ENCODE assay signal across 35 cellular contexts in genomic region chr5:135079760-135080159, GRCh38. TPM values are rescaled to one million over a fixed set of nuclear protein-coding genes. Genes with fewer than 3 reads are reported as not detected.
"Had no signal": no experiment of that assay in that cellular context is flagged by ENCODE, and none has a peak within 500 bp of the region (broad histone marks: within the 10 kb centered on the region; RNA-seq: fewer than 3 reads in every experiment).

No MANE protein-coding gene starts in this region.

- H3K4me2 ChIP-seq: PC-9 had no signal

- H3K4me3 ChIP-seq: adrenal gland, body of pancreas, breast epithelium, MG63, PC-9, SJCRH30, SK-N-MC had no signal

- H3K36me3 ChIP-seq: adrenal gland, breast epithelium, SJCRH30 had no signal

- H3K9me3 ChIP-seq: adrenal gland, body of pancreas had no signal

- H3K27ac Mint-ChIP-seq: activated CD4-positive, alpha-beta T cell treated with anti-CD3 and anti-CD28 coated beads, Interleukin-2, amount 10 ng/mL, durations not matched to agents 24 days and 14 days; activated CD8-positive, alpha-beta T cell treated with anti-CD3 and anti-CD28 coated beads for 36 hours; activated naive CD4-positive, alpha-beta T cell treated with anti-CD3 and anti-CD28 coated beads, Interleukin-2, amount 50 U/mL, for 72 hours; activated T-helper 1 cell treated with anti-CD3 and anti-CD28 coated beads, Interleukin-12 subunit alpha, Interleukin-12 subunit beta, Interleukin-2, Interleukin-4 antibody, amounts not matched to agents 30 ng/mL and 10 ng/mL and 1 ng/mL, durations not matched to agents 14 hours and 24 hours and 36 hours; T-helper 2 cell treated with Interferon-gamma antibody and Interleukin-4, amounts not matched to agents 5 μg/mL and 100 μg/mL, for 36 hours had no signal

- H3K4me3 Mint-ChIP-seq: activated CD4-positive, alpha-beta T cell treated with anti-CD3 and anti-CD28 coated beads, Interleukin-2, amount 10 ng/mL, durations not matched to agents 24 days and 14 days; activated CD8-positive, alpha-beta T cell treated with anti-CD3 and anti-CD28 coated beads for 36 hours; activated T-helper 1 cell treated with anti-CD3 and anti-CD28 coated beads, Interleukin-12 subunit alpha, Interleukin-12 subunit beta, Interleukin-2, Interleukin-4 antibody, amounts not matched to agents 30 ng/mL and 10 ng/mL and 1 ng/mL, durations not matched to agents 14 hours and 24 hours and 36 hours; T-helper 2 cell treated with Interferon-gamma antibody and Interleukin-4, amounts not matched to agents 5 μg/mL and 100 μg/mL, for 36 hours had no signal

- FAIRE-seq: astrocyte, RCC 7860, TTC549 had no signal

- H3K27me3 ChIP-seq: adrenal gland, body of pancreas, breast epithelium, MG63, SJCRH30 had no signal

- H3K4me1 Mint-ChIP-seq: activated CD4-positive, alpha-beta T cell treated with anti-CD3 and anti-CD28 coated beads, Interleukin-2, amount 10 ng/mL, durations not matched to agents 24 days and 14 days had no signal

- H3K4me1 ChIP-seq: adrenal gland, body of pancreas, breast epithelium, SJCRH30 had no signal

- DNase-seq: activated CD4-positive, alpha-beta T cell treated with anti-CD3 and anti-CD28 coated beads, Interleukin-2, amount 10 ng/mL, durations not matched to agents 24 days and 14 days; activated CD4-positive, alpha-beta T cell treated with anti-CD3 and anti-CD28 coated beads, Interleukin-2, amount 50 U/mL, for 4 hours; activated CD8-positive, alpha-beta T cell treated with anti-CD3 and anti-CD28 coated beads for 36 hours; activated gamma-delta T cell treated with Interleukin-2 at 50 U/mL for 16 hours; activated T-cell treated with anti-CD3 and anti-CD28 coated beads, Interleukin-2, amount 50 U/mL, for 1 hour; adrenal gland; body of pancreas; caudate nucleus; cerebellar nuclear complex; Kasumi-1; KG1; MG63; NCI-H1048; NCI-H1105 treated with DMSO at 0.1 percent for 48 hours; NCI-H1436; NCI-H1694; NCI-H1930; NCI-H2081 treated with DMSO at 0.1 percent for 48 hours; NCI-H226; NCI-H446 treated with DMSO at 0.1 percent for 48 hours; NCI-H526; NCI-H748 treated with DMSO at 0.1 percent for 48 hours; NK-92 treated with Interleukin-12 subunit alpha and Interleukin-12 subunit beta, amount 100 ng/mL, for 24 hours; PC-9; SHP77; SJCRH30 had no signal

- H3K27ac ChIP-seq: adrenal gland, body of pancreas, breast epithelium, PC-9, RWPE1, SJCRH30, SK-N-MC had no signal

RNA-seq across cellular contexts. Expression of gene PITX1, which starts 45.7 kb away (rescaled TPM):
- total RNA-seq: body of pancreas had no signal
